ENCODE assay signal across 23 cellular contexts in the genomic region with DNA sequence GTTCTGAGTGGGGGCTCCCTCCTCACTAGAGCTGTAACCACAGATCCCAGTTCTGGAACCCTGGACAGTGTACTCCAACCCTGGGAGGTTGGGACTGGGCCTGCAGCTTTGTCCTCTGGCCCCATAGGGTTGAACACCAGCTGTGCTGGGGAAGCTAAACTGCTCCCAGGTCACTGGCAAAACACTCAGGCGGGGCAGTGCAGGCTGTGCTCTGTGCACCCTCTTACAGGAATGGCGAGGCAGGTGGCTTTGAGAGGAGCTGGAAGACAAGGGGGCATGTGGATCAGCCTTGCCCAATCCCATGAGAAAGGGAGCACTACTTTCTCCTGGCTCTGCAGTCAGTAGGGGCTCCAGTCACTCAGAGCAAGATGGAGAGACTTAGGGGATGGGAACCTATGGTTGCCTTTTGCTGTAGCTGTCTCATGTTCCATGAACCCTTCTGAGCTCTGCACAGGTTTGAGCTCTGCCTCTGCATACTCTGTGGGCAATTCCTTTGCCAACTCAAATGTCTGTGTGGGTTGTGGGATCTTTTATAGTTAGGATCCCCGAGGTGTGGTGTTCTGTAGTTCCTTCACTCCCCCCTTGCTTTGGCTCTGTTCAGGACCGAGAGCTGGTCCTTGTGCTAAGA.
DNase-seq lines count a peak whose midpoint lies in the region; ATAC-seq, FAIRE-seq and TF ChIP-seq lines count a peak whose summit lies in the region.
"Had no signal": no experiment of that assay in that cellular context is flagged by ENCODE, and none has a peak within 500 bp of the region (broad histone marks: within the 10 kb centered on the region; RNA-seq: fewer than 3 reads in every experiment).

No MANE protein-coding gene starts in this region.

- TF ChIP-seq CTCF in DND-41 (IDR thresholded peaks at IDR 0.05; ENCODE audit: borderline replicate concordance, extremely low read depth, low read length, poor library complexity, severe bottlenecking), result no peak
- TF ChIP-seq CTCF in K562 (IDR thresholded peaks at IDR 0.05 in 2 of 3, conservative IDR thresholded peaks at IDR 0.05 in 1 of 3; ENCODE audit: insufficient read depth in 2 of 3, low read depth in 1 of 3, low read length in 3 of 3), result no peak
- no peak for TF ChIP-seq CTCF in neural progenitor cell (IDR thresholded peaks at IDR 0.05)
- TF ChIP-seq CTCF in upper lobe of right lung (IDR thresholded peaks at IDR 0.05), result no peak
- no peak for TF ChIP-seq CTCF in thyroid gland (IDR thresholded peaks at IDR 0.05)

- CTCF ChIA-PET in K562 (lab: Yijun Ruan, JAX; ENCODE audit: low intra/inter-chr PET ratio), result interaction anchor here (0.5 kb wide), 1 partner anchor 326 kb away, joined by 4 read pairs; no protein-coding TSS in a partner anchor

- no peak overlapping the region for H3K27ac Mint-ChIP-seq in neural progenitor cell
- H3K27ac Mint-ChIP-seq: CD4-positive, alpha-beta memory T cell had no signal

- H3K9me3 ChIP-seq in DND-41 (ENCODE audit: insufficient read depth, low read length, severe bottlenecking) (no peaks in the 10 kb centered on the region), K562 (replicated peaks; ENCODE audit: control insufficient read depth, insufficient read depth, low read depth, low read length) (no peaks in the 10 kb centered on the region), neural progenitor cell (ENCODE audit: low read depth) (no peaks in the 10 kb centered on the region), upper lobe of right lung (no peaks in the 10 kb centered on the region), thyroid gland (no peaks in the 10 kb centered on the region)

- no peaks in the 10 kb centered on the region for H3K27me3 Mint-ChIP-seq in neural progenitor cell (ENCODE audit: insufficient read depth, low read depth)

- H4K20me1 ChIP-seq in DND-41 (ENCODE audit: insufficient read depth, low read length) (no peaks in the 10 kb centered on the region), K562 (replicated peaks; ENCODE audit: control insufficient read depth, insufficient read depth, low read length) (no peaks in the 10 kb centered on the region), neural progenitor cell (ENCODE audit: low read depth) (no peaks in the 10 kb centered on the region)

- H3K79me2 ChIP-seq in DND-41 (ENCODE audit: insufficient read depth, low read length) (no peaks in the 10 kb centered on the region), K562 (ENCODE audit: control insufficient read depth, insufficient read depth, low read length) (no peaks in the 10 kb centered on the region), neural progenitor cell (ENCODE audit: low read depth) (no peaks in the 10 kb centered on the region)

- H3K36me3 ChIP-seq in DND-41 (ENCODE audit: insufficient read depth, low read length) (no peaks in the 10 kb centered on the region), K562 (ENCODE audit: control insufficient read depth, insufficient read depth, low read length) (no peaks in the 10 kb centered on the region), neural progenitor cell (no peaks in the 10 kb centered on the region), upper lobe of right lung (no peaks in the 10 kb centered on the region), thyroid gland (no peaks in the 10 kb centered on the region)

- H3K36me3 Mint-ChIP-seq in neural progenitor cell, result no peaks in the 10 kb centered on the region
- H3K36me3 Mint-ChIP-seq: CD4-positive, alpha-beta memory T cell had no signal

- in situ Hi-C loops in K562 (cut with MboI), result loop anchor here (25.0 kb wide), 1 partner anchor 327 kb away; no protein-coding TSS in a partner anchor

- no peak for DNase-seq in DND-41
- no peak for DNase-seq in K562 (ENCODE audit: extremely low read depth in 1 of 4, low spot score in 3 of 4)
- DNase-seq in neural progenitor cell (ENCODE audit: low spot score), result no peak
- no peak for DNase-seq in upper lobe of right lung
- DNase-seq in thyroid gland, result no peak
- no peak for DNase-seq in cerebellar cortex (ENCODE audit: low spot score)
- DNase-seq: C1 segment of cervical spinal cord; CD4-positive, alpha-beta memory T cell; COR-L47; DMS53; GM23248; H9; KG1; NCI-H1048; NCI-H1417; NCI-H1694; NCI-H2029 treated with DMSO at 0.1 percent for 48 hours; NCI-H526 treated with DMSO at 0.1 percent for 48 hours; SIG-M5 had no signal

- H3K4me1 ChIP-seq in DND-41 (ENCODE audit: insufficient read depth, low read length), result no peaks in the 10 kb centered on the region
- no peaks in the 10 kb centered on the region for H3K4me1 ChIP-seq in K562 (replicated peaks in 1 of 2; ENCODE audit: control insufficient read depth in 2 of 2, insufficient read depth in 2 of 2, low read length in 2 of 2)
- no peaks in the 10 kb centered on the region for H3K4me1 ChIP-seq in neural progenitor cell
- H3K4me1 ChIP-seq in upper lobe of right lung, result no peaks in the 10 kb centered on the region
- no peaks in the 10 kb centered on the region for H3K4me1 ChIP-seq in thyroid gland

- intact Hi-C loops in K562 (cut with micrococcal nuclease) (no loop called here), upper lobe of right lung (cut with DNase I) (no loop called here), thyroid gland (cut with DNase I) (no loop called here)

- no peaks in the 10 kb centered on the region for H3K27me3 ChIP-seq in DND-41 (ENCODE audit: insufficient read depth, low read length, poor library complexity)
- no peaks in the 10 kb centered on the region for H3K27me3 ChIP-seq in K562 (ENCODE audit: control insufficient read depth in 2 of 2, insufficient read depth in 2 of 2, low read length in 2 of 2)
- no peaks in the 10 kb centered on the region for H3K27me3 ChIP-seq in neural progenitor cell
- H3K27me3 ChIP-seq in upper lobe of right lung, result no peaks in the 10 kb centered on the region
- H3K27me3 ChIP-seq in thyroid gland, result no peaks in the 10 kb centered on the region

- TF ChIP-seq EP300 in K562 (IDR thresholded peaks at IDR 0.05; ENCODE audit: low read length), result no peak

- WGBS in K562 (ENCODE audit: insufficient coverage, low coverage, missing lambda C conversion rate), result 0% methylated on average over 4 of the region's 4 CpGs
- WGBS in thyroid gland, 2 donors, result 89 to 96% methylated on average over 3 to 4 of the region's 4 CpGs

- no peak overlapping the region for H3K4me3 Mint-ChIP-seq in neural progenitor cell
- H3K4me3 Mint-ChIP-seq: CD4-positive, alpha-beta memory T cell; H9 had no signal

- H2AFZ ChIP-seq in DND-41 (ENCODE audit: low read depth, low read length), result no peak overlapping the region
- no peak overlapping the region for H2AFZ ChIP-seq in K562 (ENCODE audit: low read depth, low read length)
- peak overlapping the region; percentile 44 for H2AFZ ChIP-seq in neural progenitor cell (replicated peaks)
- H2AFZ ChIP-seq: GM23248 had no signal

- POLR2A ChIA-PET in K562 (lab: Yijun Ruan, JAX), result interaction anchor here (1.1 kb wide), 1 partner anchor 8 kb away, joined by 3 read pairs; no protein-coding TSS in a partner anchor

- H3K27ac ChIP-seq in DND-41 (ENCODE audit: low read length) (no peak overlapping the region), K562 (ENCODE audit: extremely low read depth, low read depth, low read length) (no peak overlapping the region), neural progenitor cell (no peak overlapping the region), upper lobe of right lung (no peak overlapping the region), thyroid gland (no peak overlapping the region)
- H3K27ac ChIP-seq: GM23248, SK-N-MC had no signal

- no peaks in the 10 kb centered on the region for H3K4me1 Mint-ChIP-seq in neural progenitor cell
- H3K4me1 Mint-ChIP-seq: CD4-positive, alpha-beta memory T cell; H9 had no signal

- BruUV-seq in K562 (replicated peaks; lab: Mats Ljungman, UMichigan), result no TSS peak

- TF ChIP-seq RAD21 in K562 (CRISPR knock-in tag; conservative IDR thresholded peaks at IDR 0.05 in 1 of 2, IDR thresholded peaks at IDR 0.05 in 1 of 2), result no peak

- no peak for TF ChIP-seq POLR2A in K562 (conservative IDR thresholded peaks at IDR 0.05)
- no peak for TF ChIP-seq POLR2A in thyroid gland (IDR thresholded peaks at IDR 0.05)

- no peaks in the 10 kb centered on the region for H3K9me3 Mint-ChIP-seq in neural progenitor cell
- H3K9me3 Mint-ChIP-seq: H9 had no signal

- H3K4me3 ChIP-seq in DND-41 (ENCODE audit: low read depth in 1 of 2, low read length in 2 of 2) (no peak overlapping the region), K562 (no peak overlapping the region), neural progenitor cell (no peak overlapping the region), upper lobe of right lung (no peak overlapping the region), thyroid gland (replicated peaks in 1 of 3) (no peak overlapping the region)
- H3K4me3 ChIP-seq: GM23248, SK-N-MC had no signal

- ATAC-seq in DND-41 (ENCODE audit: insufficient read depth, low read depth) (0 out of 3 replicates have a peak, but pooled peaks have one; percentile 14), K562 (peak; percentile 25; the same call in 1 of the 3 replicates), upper lobe of right lung (peak; percentile 37), HG02981 (IDR thresholded peaks at IDR 0.05; ENCODE audit: unreplicated experiment) (no peak)

- no peak overlapping the region for H3K4me2 ChIP-seq in DND-41 (ENCODE audit: insufficient read depth, low read length)
- H3K4me2 ChIP-seq in K562 (ENCODE audit: insufficient read depth, low read length), result no peak overlapping the region
- H3K4me2 ChIP-seq in neural progenitor cell, result no peak overlapping the region

- no peaks in the 10 kb centered on the region for H3F3A ChIP-seq in neural progenitor cell (ENCODE audit: low read depth)

- H3K9ac ChIP-seq in DND-41 (ENCODE audit: low read depth, low read length), result no peak overlapping the region
- H3K9ac ChIP-seq in K562 (ENCODE audit: insufficient read depth in 1 of 2, low read depth in 2 of 2, low read length in 2 of 2), result no peak overlapping the region
- no peak overlapping the region for H3K9ac ChIP-seq in neural progenitor cell
- H3K9ac ChIP-seq: GM23248 had no signal

- FAIRE-seq in K562 (lab: Jason Lieb, UNC), result no peak
- FAIRE-seq: G401.6, HTR-8/SVneo had no signal

- H3K9me1 ChIP-seq in K562 (ENCODE audit: control insufficient read depth, insufficient read depth, low read length), result no peaks in the 10 kb centered on the region
